ENCODE assay signal across 8 cellular contexts in the genomic region with DNA sequence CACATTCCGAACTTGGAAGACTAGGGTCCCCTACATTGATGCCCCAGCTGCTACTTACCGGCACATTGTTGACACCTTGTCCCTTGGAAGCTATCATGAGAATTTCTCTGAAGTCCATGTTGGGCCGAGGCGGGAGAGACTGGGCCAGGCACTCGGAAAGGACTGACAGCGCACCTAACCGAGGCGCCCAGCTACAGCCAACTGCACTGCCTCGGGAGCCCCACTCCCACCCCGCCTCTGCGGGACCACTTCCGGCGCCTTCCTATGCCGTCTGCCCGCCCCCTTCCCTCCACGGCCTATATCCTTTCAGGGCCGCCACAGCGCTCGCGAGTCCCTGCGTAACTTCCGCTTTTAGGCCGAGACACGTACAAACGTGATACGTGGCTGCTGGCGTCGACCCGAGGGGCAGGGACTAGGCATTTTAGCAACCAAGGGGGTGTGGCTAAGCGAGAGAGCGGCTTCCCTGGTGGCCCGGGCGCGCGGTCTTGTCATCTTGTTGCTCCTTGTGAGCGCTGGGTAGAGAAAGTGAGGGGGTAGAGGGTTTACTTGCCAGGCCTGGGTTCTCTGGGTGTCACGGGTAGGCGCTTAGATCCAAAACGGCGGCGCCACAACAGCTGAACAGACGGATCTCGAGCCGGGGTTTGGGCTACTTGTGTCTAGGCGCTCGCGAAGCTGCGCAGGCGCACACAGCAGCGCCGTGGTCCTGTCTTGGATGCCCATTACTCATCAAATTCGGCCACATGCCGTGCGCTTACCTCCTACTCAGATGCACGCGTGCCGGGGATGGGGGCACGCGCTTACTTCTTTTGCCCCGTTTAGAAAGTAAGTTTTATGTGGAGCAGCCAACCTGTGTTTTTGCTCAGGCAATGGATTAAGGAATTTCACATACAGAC. TPM values are rescaled to one million over a fixed set of nuclear protein-coding genes. Genes with fewer than 3 reads are reported as not detected.
A peak's percentile ranks its signal among the peaks of the same experiment; 100 is the strongest.
DNase-seq lines count a peak whose midpoint lies in the region; ATAC-seq and TF ChIP-seq lines count a peak whose summit lies in the region.

A gene with protein sequence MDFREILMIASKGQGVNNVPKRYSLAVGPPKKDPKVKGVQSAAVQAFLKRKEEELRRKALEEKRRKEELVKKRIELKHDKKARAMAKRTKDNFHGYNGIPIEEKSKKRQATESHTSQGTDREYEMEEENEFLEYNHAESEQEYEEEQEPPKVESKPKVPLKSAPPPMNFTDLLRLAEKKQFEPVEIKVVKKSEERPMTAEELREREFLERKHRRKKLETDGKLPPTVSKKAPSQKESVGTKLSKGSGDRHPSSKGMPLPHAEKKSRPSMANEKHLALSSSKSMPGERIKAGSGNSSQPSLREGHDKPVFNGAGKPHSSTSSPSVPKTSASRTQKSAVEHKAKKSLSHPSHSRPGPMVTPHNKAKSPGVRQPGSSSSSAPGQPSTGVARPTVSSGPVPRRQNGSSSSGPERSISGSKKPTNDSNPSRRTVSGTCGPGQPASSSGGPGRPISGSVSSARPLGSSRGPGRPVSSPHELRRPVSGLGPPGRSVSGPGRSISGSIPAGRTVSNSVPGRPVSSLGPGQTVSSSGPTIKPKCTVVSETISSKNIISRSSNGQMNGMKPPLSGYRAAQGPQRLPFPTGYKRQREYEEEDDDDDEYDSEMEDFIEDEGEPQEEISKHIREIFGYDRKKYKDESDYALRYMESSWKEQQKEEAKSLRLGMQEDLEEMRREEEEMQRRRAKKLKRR (minus strand): TSS at position 203 of the 893 bp plus-strand sequence. CDS start 85 bp downstream, at position 118.

- H3K4me1 ChIP-seq in ovary (ENCODE audit: insufficient read depth) (peaks cover 3% of the 10 kb centered on the region), thyroid gland (peaks cover 8 to 14% of the 10 kb centered on the region in 2 donors)

- peak; percentile 95 for ATAC-seq in HG02678 (IDR thresholded peaks at IDR 0.05; ENCODE audit: unreplicated experiment)
- ATAC-seq in activated naive CD8-positive, alpha-beta T cell treated with anti-CD3 and anti-CD28 coated beads, Interleukin-2, amount 10 ng/mL, durations not matched to agents 7 days and 5 days (ENCODE audit: low read depth): peak; percentile 94
- ATAC-seq in Right ventricle myocardium inferior: peak; percentile 99

- H3K9me2 ChIP-seq in SU-DHL-6 (replicated peaks; ENCODE audit: insufficient read depth, low read length): no peaks in the 10 kb centered on the region

- peaks cover 14% of the 10 kb centered on the region for H3K4me1 Mint-ChIP-seq in activated naive CD8-positive, alpha-beta T cell treated with anti-CD3 and anti-CD28 coated beads, Interleukin-2, amount 10 ng/mL, durations not matched to agents 7 days and 5 days

- no peaks in the 10 kb centered on the region for H3K36me3 ChIP-seq in SU-DHL-6 (ENCODE audit: low read length)
- no peaks in the 10 kb centered on the region for H3K36me3 ChIP-seq in ovary
- no peaks in the 10 kb centered on the region for H3K36me3 ChIP-seq in thyroid gland

- H3K27ac ChIP-seq in SU-DHL-6 (ENCODE audit: low read depth, low read length) (peak within 1 kb of the TSS; percentile 64), ovary (peak within 1 kb of the TSS; percentile 84 to 89), thyroid gland (peak within 1 kb of the TSS; percentile 69 to 95 (median 94))

- peaks cover 3% of the 10 kb centered on the region for H3K36me3 Mint-ChIP-seq in activated naive CD8-positive, alpha-beta T cell treated with anti-CD3 and anti-CD28 coated beads, Interleukin-2, amount 10 ng/mL, durations not matched to agents 7 days and 5 days

- H3F3A ChIP-seq in SU-DHL-6 (ENCODE audit: insufficient read depth): peaks cover 8% of the 10 kb centered on the region; the same call in 1 of the 2 replicates

- H3K79me2 ChIP-seq in SU-DHL-6 (ENCODE audit: insufficient read depth, low read length): peaks cover 47% of the 10 kb centered on the region

- peak within 1 kb of the TSS; percentile 97 for H3K4me3 ChIP-seq in SU-DHL-6 (ENCODE audit: insufficient read depth, low read length, poor library complexity, severe bottlenecking)
- peak within 1 kb of the TSS; percentile 66 for H3K4me3 ChIP-seq in ovary
- peak within 1 kb of the TSS; percentile 12 to 74 (median 71) for H3K4me3 ChIP-seq in thyroid gland (replicated peaks in 1 of 3)

- H3K9me3 Mint-ChIP-seq in activated naive CD8-positive, alpha-beta T cell treated with anti-CD3 and anti-CD28 coated beads, Interleukin-2, amount 10 ng/mL, durations not matched to agents 7 days and 5 days: no peaks in the 10 kb centered on the region

- H3K27me3 ChIP-seq in SU-DHL-6 (ENCODE audit: low read length) (no peaks in the 10 kb centered on the region), ovary (no peaks in the 10 kb centered on the region), thyroid gland (no peaks in the 10 kb centered on the region)

- peak; percentile 87 for TF ChIP-seq POLR2A in GM10847 (IDR thresholded peaks at IDR 0.05; ENCODE audit: extremely low read depth, insufficient read length)
- TF ChIP-seq POLR2A in ovary (IDR thresholded peaks at IDR 0.05): peak; percentile 88
- TF ChIP-seq POLR2A in thyroid gland (IDR thresholded peaks at IDR 0.05): peak; percentile 37 to 94

- POLR2A ChIA-PET in activated naive CD8-positive, alpha-beta T cell treated with anti-CD3 and anti-CD28 coated beads, Interleukin-2, amount 10 ng/mL, durations not matched to agents 7 days and 5 days (lab: Charles Lee): interaction anchor here (0.7 to 3.9 kb wide), 19 partner anchors 11 to 528 kb away, joined by 3 to 50 read pairs (median 6); a partner anchor contains a TSS

- DNase-seq in NCI-H128 (lab: John Stamatoyannopoulos, UW; ENCODE audit: unreplicated experiment): peak; percentile 95
- DNase-seq in activated naive CD8-positive, alpha-beta T cell treated with anti-CD3 and anti-CD28 coated beads, Interleukin-2, amount 10 ng/mL, durations not matched to agents 7 days and 5 days: peak; percentile 96
- DNase-seq in Right ventricle myocardium inferior (ENCODE audit: missing footprints): peak; percentile 100
- peak; percentile 99 to 100 (median 99) for DNase-seq in ovary
- peak; percentile 100 for DNase-seq in thyroid gland

- peak; percentile 39 for TF ChIP-seq EP300 in ovary (IDR thresholded peaks at IDR 0.05)

- H2AFZ ChIP-seq in SU-DHL-6 (ENCODE audit: low read depth, low read length, severe bottlenecking): peak within 1 kb of the TSS; percentile 90

- peak within 1 kb of the TSS; percentile 91 for H3K4me3 Mint-ChIP-seq in activated naive CD8-positive, alpha-beta T cell treated with anti-CD3 and anti-CD28 coated beads, Interleukin-2, amount 10 ng/mL, durations not matched to agents 7 days and 5 days

- 0% methylated on average over 60 of the region's 60 CpGs for WGBS in ovary, 3 donors
- 2% methylated on average over 35 to 42 of the region's 60 CpGs for WGBS in thyroid gland, 2 donors

- intact Hi-C loops in Right ventricle myocardium inferior (cut with DNase I) (loop anchor here (1.0 to 10.0 kb wide), 5 partner anchors 46 to 240 kb away; a partner anchor contains a TSS), ovary (cut with DNase I) (loop anchor here in 3 of 4 donors (5.0 to 10.0 kb wide), 4 partner anchors 37 to 93 kb away; a partner anchor contains a TSS), thyroid gland (cut with DNase I) (loop anchor here (5.0 to 10.0 kb wide), 4 partner anchors 50 to 312 kb away; a partner anchor contains a TSS)

- peak within 1 kb of the TSS; percentile 98 for H3K27ac Mint-ChIP-seq in activated naive CD8-positive, alpha-beta T cell treated with anti-CD3 and anti-CD28 coated beads, Interleukin-2, amount 10 ng/mL, durations not matched to agents 7 days and 5 days

- no peaks in the 10 kb centered on the region for H3K27me3 Mint-ChIP-seq in activated naive CD8-positive, alpha-beta T cell treated with anti-CD3 and anti-CD28 coated beads, Interleukin-2, amount 10 ng/mL, durations not matched to agents 7 days and 5 days

- TF ChIP-seq CTCF in SU-DHL-6 (IDR thresholded peaks at IDR 0.05; ENCODE audit: insufficient read depth, low read length, poor library complexity, severe bottlenecking): no peak
- peak in 1 of 3 donors; percentile 36 for TF ChIP-seq CTCF in ovary (IDR thresholded peaks at IDR 0.05)
- peak in 1 of 6 experiments; percentile 4 for TF ChIP-seq CTCF in thyroid gland (IDR thresholded peaks at IDR 0.05)

- peak within 1 kb of the TSS; percentile 97 for H3K4me2 ChIP-seq in SU-DHL-6 (ENCODE audit: low read depth, low read length, poor library complexity, severe bottlenecking)

- H3K9ac ChIP-seq in SU-DHL-6 (ENCODE audit: low read length): peak within 1 kb of the TSS; percentile 87

- H3K9me3 ChIP-seq in SU-DHL-6 (ENCODE audit: insufficient read depth, low read length) (no peaks in the 10 kb centered on the region), ovary (no peaks in the 10 kb centered on the region), thyroid gland (no peaks in the 10 kb centered on the region)

- no peaks in the 10 kb centered on the region for H4K20me1 ChIP-seq in SU-DHL-6 (ENCODE audit: low read depth, low read length)

RNA-seq across cellular contexts. Expression of the gene that starts here (rescaled TPM):
- 10 to 100 TPM; 27.8 to 27.9 TPM for total RNA-seq in activated naive CD8-positive, alpha-beta T cell treated with anti-CD3 and anti-CD28 coated beads, Interleukin-2, amount 10 ng/mL, durations not matched to agents 7 days and 5 days
- 9.3 TPM for total RNA-seq in Right ventricle myocardium inferior
- 10 to 100 TPM; 14.0 to 24.9 (median 19.0) TPM for total RNA-seq in ovary
- 10 to 100 TPM in 1 of 2 donors, 1 to 10 TPM in 1; 8.2 to 25.2 TPM for polyA plus RNA-seq in ovary
- 10 to 100 TPM; 18.1 to 26.9 (median 24.9) TPM for total RNA-seq in thyroid gland

Comparison
In these comparisons a context has a peak if more than half of its experiments do, and no peak if none do; other contexts are left out.
1. Peak in every context shown above with its lines: DNase-seq, ATAC-seq, H3K4me3 ChIP-seq and H3K27ac ChIP-seq.